33 cellular contexts compared by ENCODE assay signal in genomic region chr2:94876523-94876863, GRCh38. TPM values are rescaled to one million over a fixed set of nuclear protein-coding genes. Genes with fewer than 3 reads are reported as not detected.
"Had no signal": no experiment of that assay in that cellular context is flagged by ENCODE, and none has a peak within 500 bp of the region (broad histone marks: within the 10 kb centered on the region; RNA-seq: fewer than 3 reads in every experiment).

No MANE protein-coding gene starts in this region.

- H3K9me3 ChIP-seq: esophagus muscularis mucosa, gastrocnemius medialis, heart left ventricle had no signal

- FAIRE-seq: astrocyte, colon had no signal

- H3K27me3 ChIP-seq: brain microvascular endothelial cell, foreskin keratinocyte had no signal

- DNase-seq: activated B cell treated with CpG ODN at 0.5 μM for 24 hours; activated CD4-positive, alpha-beta T cell treated with anti-CD3 and anti-CD28 coated beads for 48 hours; activated CD4-positive, alpha-beta T cell treated with anti-CD3 and anti-CD28 coated beads, Interleukin-2, amount 50 U/mL, for 1 hour; activated CD4-positive, alpha-beta T cell treated with anti-CD3 and anti-CD28 coated beads, Interleukin-2, amount 50 U/mL, for 48 hours; activated CD8-positive, alpha-beta memory T cell treated with anti-CD3 and anti-CD28 coated beads for 24 hours; activated CD8-positive, alpha-beta memory T cell treated with anti-CD3 and anti-CD28 coated beads, Interleukin-2, amount 50 U/mL, for 4 hours; activated CD8-positive, alpha-beta T cell treated with anti-CD3 and anti-CD28 coated beads for 36 hours; activated gamma-delta T cell; activated naive CD4-positive, alpha-beta T cell treated with anti-CD3 and anti-CD28 coated beads, Interleukin-2, amount 50 U/mL, for 16 hours; activated naive CD4-positive, alpha-beta T cell treated with Interleukin-2 at 50 U/mL for 16 hours; activated T-cell treated with anti-CD3 and anti-CD28 coated beads for 4 hours; activated T-cell treated with anti-CD3 and anti-CD28 coated beads, Interleukin-2, amount 50 U/mL, for 24 hours; activated T-cell treated with anti-CD3 and anti-CD28 coated beads, Interleukin-2, amount 50 U/mL, for 72 hours; amniotic stem cell; anterior cingulate cortex; brain microvascular endothelial cell; caudate nucleus; cortex of kidney; dermis blood vessel endothelial cell; effector CD4-positive, alpha-beta T cell; effector memory CD8-positive, alpha-beta T cell; erythroblast; foreskin keratinocyte; gastrocnemius medialis; T-cell; T1000; WERI-Rb-1 had no signal

- H3K36me3 ChIP-seq: brain microvascular endothelial cell, esophagus muscularis mucosa, gastrocnemius medialis, heart left ventricle, WERI-Rb-1 had no signal

- ATAC-seq: activated CD4-positive, CD25-positive, alpha-beta regulatory T cell treated with anti-CD3 and anti-CD28 coated beads, Interleukin-2, amount 50 U/mL, for 24 hours; activated CD8-positive, alpha-beta T cell treated with anti-CD3 and anti-CD28 coated beads for 36 hours; activated T-cell treated with anti-CD3 and anti-CD28 coated beads, Interleukin-2, amount 50 U/mL, for 72 hours; effector memory CD8-positive, alpha-beta T cell; foreskin keratinocyte; gastrocnemius medialis; heart left ventricle; T-cell had no signal

- H3K4me3 ChIP-seq: esophagus muscularis mucosa, gastrocnemius medialis, heart left ventricle had no signal

- H3K27ac ChIP-seq: brain microvascular endothelial cell, esophagus muscularis mucosa, foreskin keratinocyte, gastrocnemius medialis, heart left ventricle, WERI-Rb-1 had no signal

- H3K4me1 ChIP-seq: foreskin keratinocyte, gastrocnemius medialis, heart left ventricle had no signal

RNA-seq across cellular contexts. Expression of gene TEKT4, which starts 5.3 kb away (rescaled TPM):
- total RNA-seq: activated B cell treated with CpG ODN at 0.5 μM for 24 hours; activated CD8-positive, alpha-beta T cell treated with anti-CD3 and anti-CD28 coated beads for 36 hours; activated T-cell treated with anti-CD3 and anti-CD28 coated beads, Interleukin-2, amount 50 U/mL, for 72 hours; astrocyte; chondrocyte; dermis blood vessel endothelial cell; foreskin keratinocyte; gastrocnemius medialis; T-cell had no signal
